In genomic region chr12:113432976-113433375, GRCh38 we compare ENCODE assay signal across 25 cellular contexts. TPM values are rescaled to one million over a fixed set of nuclear protein-coding genes. Genes with fewer than 3 reads are reported as not detected.
A peak's percentile ranks its signal among the peaks of the same experiment; 100 is the strongest.
DNase-seq lines count a peak whose midpoint lies in the region; ATAC-seq, FAIRE-seq and TF ChIP-seq lines count a peak whose summit lies in the region.
"Had no signal": no experiment of that assay in that cellular context is flagged by ENCODE, and none has a peak within 500 bp of the region (broad histone marks: within the 10 kb centered on the region; RNA-seq: fewer than 3 reads in every experiment).

No MANE protein-coding gene starts in this region.

- no peaks in the 10 kb centered on the region for H3K36me3 Mint-ChIP-seq in brain
- H3K36me3 Mint-ChIP-seq in activated T-helper 2 cell treated with anti-CD3 and anti-CD28 coated beads, Interferon-gamma antibody, Interleukin-2, Interleukin-4, amounts not matched to agents 10 μg/mL and 5 μg/mL and 100 μg/mL, durations not matched to agents 14 hours and 24 hours and 36 hours (ENCODE audit: low read depth) = no peaks in the 10 kb centered on the region

- intact Hi-C loops in activated T-helper 2 cell treated with anti-CD3 and anti-CD28 coated beads, Interferon-gamma antibody, Interleukin-2, Interleukin-4, amounts not matched to agents 10 μg/mL and 5 μg/mL and 100 μg/mL, durations not matched to agents 14 hours and 24 hours and 36 hours (cut with micrococcal nuclease) = no loop called here

- H3K27ac Mint-ChIP-seq in brain = peak overlapping the region in 3 of 5 experiments; percentile 28 to 42 (median 32)
- H3K27ac Mint-ChIP-seq in activated T-helper 2 cell treated with anti-CD3 and anti-CD28 coated beads, Interferon-gamma antibody, Interleukin-2, Interleukin-4, amounts not matched to agents 10 μg/mL and 5 μg/mL and 100 μg/mL, durations not matched to agents 14 hours and 24 hours and 36 hours = no peak overlapping the region
- H3K27ac Mint-ChIP-seq: CD4-positive, alpha-beta T cell had no signal

- H3K27me3 Mint-ChIP-seq in brain = peaks cover 12% of the 10 kb centered on the region
- H3K27me3 Mint-ChIP-seq in activated T-helper 2 cell treated with anti-CD3 and anti-CD28 coated beads, Interferon-gamma antibody, Interleukin-2, Interleukin-4, amounts not matched to agents 10 μg/mL and 5 μg/mL and 100 μg/mL, durations not matched to agents 14 hours and 24 hours and 36 hours (ENCODE audit: low read depth) = peaks cover 3% of the 10 kb centered on the region

- in situ Hi-C loops in ACHN (cut with HindIII; ENCODE audit: low pct_ligation_motif_present, low pct_unique_long_range_greater_than_20kb, low sequenced_read_pairs) = no loop called here

- ATAC-seq in esophagus mucosa (no peak), HG03342 (IDR thresholded peaks at IDR 0.05; ENCODE audit: unreplicated experiment) (no peak)
- ATAC-seq: GM12878, Right ventricle myocardium inferior had no signal

- H3K9me3 Mint-ChIP-seq in brain = peaks cover 0 to 7% (median 0%) of the 10 kb centered on the region in 5 experiments
- H3K9me3 Mint-ChIP-seq in activated T-helper 2 cell treated with anti-CD3 and anti-CD28 coated beads, Interferon-gamma antibody, Interleukin-2, Interleukin-4, amounts not matched to agents 10 μg/mL and 5 μg/mL and 100 μg/mL, durations not matched to agents 14 hours and 24 hours and 36 hours = no peaks in the 10 kb centered on the region
- H3K9me3 Mint-ChIP-seq: CD4-positive, alpha-beta T cell had no signal

- peaks cover 6% of the 10 kb centered on the region for H3K4me1 Mint-ChIP-seq in brain
- no peaks in the 10 kb centered on the region for H3K4me1 Mint-ChIP-seq in activated T-helper 2 cell treated with anti-CD3 and anti-CD28 coated beads, Interferon-gamma antibody, Interleukin-2, Interleukin-4, amounts not matched to agents 10 μg/mL and 5 μg/mL and 100 μg/mL, durations not matched to agents 14 hours and 24 hours and 36 hours (ENCODE audit: low read depth)

- TF ChIP-seq CTCF in brain (conservative IDR thresholded peaks at IDR 0.05) = no peak

- H3K4me3 Mint-ChIP-seq in brain = peak overlapping the region in 1 of 5 experiments; percentile 8
- no peak overlapping the region for H3K4me3 Mint-ChIP-seq in activated T-helper 2 cell treated with anti-CD3 and anti-CD28 coated beads, Interferon-gamma antibody, Interleukin-2, Interleukin-4, amounts not matched to agents 10 μg/mL and 5 μg/mL and 100 μg/mL, durations not matched to agents 14 hours and 24 hours and 36 hours (ENCODE audit: low read depth)
- H3K4me3 Mint-ChIP-seq: CD4-positive, alpha-beta T cell had no signal

- DNase-seq in ACHN (peak; percentile 21), frontal cortex (ENCODE audit: low spot score in 2 of 2) (peak; percentile 29 to 33), midbrain (lab: John Stamatoyannopoulos, UW) (peak; percentile 12), activated gamma-delta T cell (lab: John Stamatoyannopoulos, UW) (no peak)
- no peak for DNase-seq in activated T-helper 2 cell treated with anti-CD3 and anti-CD28 coated beads, Interferon-gamma antibody, Interleukin-2, Interleukin-4, amounts not matched to agents 10 μg/mL and 5 μg/mL and 100 μg/mL, durations not matched to agents 14 hours and 24 hours and 36 hours (ENCODE audit: low spot score)
- DNase-seq: CD4-positive, alpha-beta T cell; DMS53; GDM1; GOT3; HCEC 1CT; NCI-H1048; NCI-H1417; NCI-H1694; NCI-H2029 treated with DMSO at 0.1 percent for 48 hours; NCI-H446 treated with DMSO at 0.1 percent for 48 hours; NCI-H526 treated with DMSO at 0.1 percent for 48 hours; PC-9 had no signal

- no peak for FAIRE-seq in frontal cortex (lab: Jason Lieb, UNC)
- FAIRE-seq: GM12878 had no signal

RNA-seq across cellular contexts. Expression of gene SDSL, which starts 10.8 kb away (rescaled TPM):
- 10.4 TPM for polyA plus RNA-seq in brain (ENCODE audit: insufficient read depth, low read depth, low replicate concordance)
- 0.82 TPM for total RNA-seq in frontal cortex
- 0.46 and 0.67 TPM in 2 replicates for total RNA-seq in activated T-helper 2 cell treated with anti-CD3 and anti-CD28 coated beads, Interferon-gamma antibody, Interleukin-2, Interleukin-4, amounts not matched to agents 10 μg/mL and 5 μg/mL and 100 μg/mL, durations not matched to agents 14 hours and 24 hours and 36 hours
- total RNA-seq in esophagus mucosa = 2.3 TPM

RNA-seq across cellular contexts. Expression of gene SDS, which starts 29.3 kb away (rescaled TPM):
- polyA plus RNA-seq in brain (ENCODE audit: insufficient read depth, low read depth, low replicate concordance) = 4.8 TPM
- not detected for total RNA-seq in frontal cortex
- total RNA-seq in activated T-helper 2 cell treated with anti-CD3 and anti-CD28 coated beads, Interferon-gamma antibody, Interleukin-2, Interleukin-4, amounts not matched to agents 10 μg/mL and 5 μg/mL and 100 μg/mL, durations not matched to agents 14 hours and 24 hours and 36 hours = not detected in 2 replicates
- 0.20 TPM for total RNA-seq in esophagus mucosa
- total RNA-seq: CD4-positive, alpha-beta T cell; Daoy; PC-9; Right ventricle myocardium inferior; RPMI7951; SJSA1 had no signal
- polyA plus RNA-seq: GM12878 had no signal

RNA-seq across cellular contexts. Expression of gene LHX5, which starts 38.7 kb away (rescaled TPM):
- polyA plus RNA-seq in brain (ENCODE audit: insufficient read depth, low read depth, low replicate concordance) = 0.10 TPM
- total RNA-seq in frontal cortex (0.41 TPM), esophagus mucosa (not detected)
- total RNA-seq in activated T-helper 2 cell treated with anti-CD3 and anti-CD28 coated beads, Interferon-gamma antibody, Interleukin-2, Interleukin-4, amounts not matched to agents 10 μg/mL and 5 μg/mL and 100 μg/mL, durations not matched to agents 14 hours and 24 hours and 36 hours = not detected in 2 replicates
- total RNA-seq: CD4-positive, alpha-beta T cell; GM12878; Right ventricle myocardium inferior; SJSA1 had no signal

Comparison
In these comparisons a context has a peak if more than half of its experiments do, and no peak if none do; other contexts are left out.
1. DNase-seq: peak in ACHN (single experiment), frontal cortex (2 of 2) and midbrain (single experiment); none in activated T-helper 2 cell treated with anti-CD3 and anti-CD28 coated beads, Interferon-gamma antibody, Interleukin-2, Interleukin-4, amounts not matched to agents 10 μg/mL and 5 μg/mL and 100 μg/mL, durations not matched to agents 14 hours and 24 hours and 36 hours (single experiment) and activated gamma-delta T cell (single experiment).